Comparison of ENCODE assay signal across 16 cellular contexts in genomic region chr9:72046593-72047456, GRCh38. TPM values are rescaled to one million over a fixed set of nuclear protein-coding genes. Genes with fewer than 3 reads are reported as not detected.
A peak's percentile ranks its signal among the peaks of the same experiment; 100 is the strongest.
DNase-seq lines count a peak whose midpoint lies in the region; ATAC-seq and TF ChIP-seq lines count a peak whose summit lies in the region.
"Had no signal": no experiment of that assay in that cellular context is flagged by ENCODE, and none has a peak within 500 bp of the region (broad histone marks: within the 10 kb centered on the region; RNA-seq: fewer than 3 reads in every experiment).

No MANE protein-coding gene starts in this region.

- no peak for TF ChIP-seq CTCF in hepatocyte (IDR thresholded peaks at IDR 0.05; ENCODE audit: poor library complexity)

- no peaks in the 10 kb centered on the region for H3K9me3 Mint-ChIP-seq in activated CD4-positive, alpha-beta memory T cell treated with anti-CD3 and anti-CD28 coated beads, Interleukin-2, amount 10 ng/mL, durations not matched to agents 7 days and 5 days
- H3K9me3 Mint-ChIP-seq: CD4-positive, alpha-beta T cell; H9 had no signal

- peaks cover 13% of the 10 kb centered on the region for H3K4me1 ChIP-seq in hepatocyte (ENCODE audit: insufficient read depth)
- H3K4me1 ChIP-seq: BE2C had no signal

- DNase-seq in ELF-1 (ENCODE audit: low read depth, low spot score) = peak; percentile 10
- peak; percentile 32 for DNase-seq in MV-4-11 (lab: John Stamatoyannopoulos, UW)
- no peak for DNase-seq in hepatocyte (ENCODE audit: low spot score)
- DNase-seq in Right ventricle myocardium inferior (ENCODE audit: missing footprints) = no peak
- DNase-seq in activated CD4-positive, alpha-beta memory T cell treated with anti-CD3 and anti-CD28 coated beads, Interleukin-2, amount 10 ng/mL, durations not matched to agents 7 days and 5 days = no peak
- DNase-seq: ACHN; BE2C; C1 segment of cervical spinal cord; CD4-positive, alpha-beta T cell; DMS153; DMS79; GF-D8; H9 had no signal

- POLR2A ChIA-PET in activated CD4-positive, alpha-beta memory T cell treated with anti-CD3 and anti-CD28 coated beads, Interleukin-2, amount 10 ng/mL, durations not matched to agents 7 days and 5 days (lab: Charles Lee) = no interaction called here

- peaks cover 23% of the 10 kb centered on the region for H3K27me3 Mint-ChIP-seq in activated CD4-positive, alpha-beta memory T cell treated with anti-CD3 and anti-CD28 coated beads, Interleukin-2, amount 10 ng/mL, durations not matched to agents 7 days and 5 days

- no peaks in the 10 kb centered on the region for H4K20me1 ChIP-seq in hepatocyte (ENCODE audit: insufficient read depth, poor library complexity, severe bottlenecking)

- WGBS in hepatocyte (ENCODE audit: low lambda C conversion rate, missing lambda C conversion rate) = 88% methylated on average over 8 of the region's 8 CpGs

- H3K4me2 ChIP-seq in hepatocyte = no peak overlapping the region

- H3K9me2 ChIP-seq in hepatocyte (replicated peaks; ENCODE audit: insufficient read depth) = no peaks in the 10 kb centered on the region

- H3K27me3 ChIP-seq in hepatocyte = no peaks in the 10 kb centered on the region

- H3K4me1 Mint-ChIP-seq in activated CD4-positive, alpha-beta memory T cell treated with anti-CD3 and anti-CD28 coated beads, Interleukin-2, amount 10 ng/mL, durations not matched to agents 7 days and 5 days = no peaks in the 10 kb centered on the region

- no peaks in the 10 kb centered on the region for H3K79me2 ChIP-seq in hepatocyte

- no peak for ATAC-seq in Right ventricle myocardium inferior
- no peak for ATAC-seq in HG02759 (IDR thresholded peaks at IDR 0.05; ENCODE audit: unreplicated experiment)

- no peaks in the 10 kb centered on the region for H3K36me3 ChIP-seq in hepatocyte (replicated peaks; ENCODE audit: insufficient read depth, low read depth)
- H3K36me3 ChIP-seq: BE2C had no signal

- H3K27ac Mint-ChIP-seq in activated CD4-positive, alpha-beta memory T cell treated with anti-CD3 and anti-CD28 coated beads, Interleukin-2, amount 10 ng/mL, durations not matched to agents 7 days and 5 days = no peak overlapping the region
- H3K27ac Mint-ChIP-seq: CD4-positive, alpha-beta T cell; H9 had no signal

- H2AFZ ChIP-seq in hepatocyte = no peak overlapping the region

- H3K4me3 Mint-ChIP-seq in activated CD4-positive, alpha-beta memory T cell treated with anti-CD3 and anti-CD28 coated beads, Interleukin-2, amount 10 ng/mL, durations not matched to agents 7 days and 5 days = no peak overlapping the region
- H3K4me3 Mint-ChIP-seq: CD4-positive, alpha-beta T cell; H9 had no signal

- H3K4me3 ChIP-seq in hepatocyte = no peak overlapping the region

- CTCF ChIA-PET in activated CD4-positive, alpha-beta memory T cell treated with anti-CD3 and anti-CD28 coated beads, Interleukin-2, amount 10 ng/mL, durations not matched to agents 7 days and 5 days (lab: Charles Lee) = no interaction called here

- intact Hi-C loops in Right ventricle myocardium inferior (cut with DNase I) = loop anchor here (10.0 kb wide), 1 partner anchor 548 kb away; no protein-coding TSS in a partner anchor

- no peaks in the 10 kb centered on the region for H3K36me3 Mint-ChIP-seq in activated CD4-positive, alpha-beta memory T cell treated with anti-CD3 and anti-CD28 coated beads, Interleukin-2, amount 10 ng/mL, durations not matched to agents 7 days and 5 days (ENCODE audit: low read depth)

- peak overlapping the region; percentile 42 for H3K27ac ChIP-seq in hepatocyte

- H3K9me3 ChIP-seq in hepatocyte (ENCODE audit: low read depth) = no peaks in the 10 kb centered on the region
- H3K9me3 ChIP-seq: BE2C had no signal

RNA-seq across cellular contexts. Expression of gene C9orf57, which starts 13.6 kb away (rescaled TPM):
- total RNA-seq in hepatocyte (0.10 TPM in 1 of 2 replicates, not detected in the other), Right ventricle myocardium inferior (not detected)
- polyA plus RNA-seq in hepatocyte = not detected in 2 replicates
- not detected for total RNA-seq in activated CD4-positive, alpha-beta memory T cell treated with anti-CD3 and anti-CD28 coated beads, Interleukin-2, amount 10 ng/mL, durations not matched to agents 7 days and 5 days
- total RNA-seq: CD4-positive, alpha-beta T cell; Daoy; H1; H9 had no signal
- polyA plus RNA-seq: H1 had no signal

Comparison
In these comparisons a context has a peak if more than half of its experiments do, and no peak if none do; other contexts are left out.
1. DNase-seq: peak in ELF-1 (single experiment) and MV-4-11 (single experiment); none in hepatocyte (single experiment), Right ventricle myocardium inferior (single experiment) and activated CD4-positive, alpha-beta memory T cell treated with anti-CD3 and anti-CD28 coated beads, Interleukin-2, amount 10 ng/mL, durations not matched to agents 7 days and 5 days (single experiment).